In genomic region chrX:53047228-53047627, GRCh38 we compare ENCODE assay signal across 14 cellular contexts. TPM values are rescaled to one million over a fixed set of nuclear protein-coding genes. Genes with fewer than 3 reads are reported as not detected.
A peak's percentile ranks its signal among the peaks of the same experiment; 100 is the strongest.
DNase-seq lines count a peak whose midpoint lies in the region; ATAC-seq and TF ChIP-seq lines count a peak whose summit lies in the region.
"Had no signal": no experiment of that assay in that cellular context is flagged by ENCODE, and none has a peak within 500 bp of the region (broad histone marks: within the 10 kb centered on the region; RNA-seq: fewer than 3 reads in every experiment).

No MANE protein-coding gene starts in this region.

- no peaks in the 10 kb centered on the region for H3K9me2 ChIP-seq in SK-N-SH

- peak; percentile 53 for TF ChIP-seq CTCF in AG04450 (IDR thresholded peaks at IDR 0.05; ENCODE audit: low read depth, low read length)
- peak; percentile 55 for TF ChIP-seq CTCF in SK-N-SH (IDR thresholded peaks at IDR 0.05)
- TF ChIP-seq CTCF in foreskin keratinocyte (conservative IDR thresholded peaks at IDR 0.05), result peak; percentile 39

- no peak overlapping the region for H3K9ac ChIP-seq in SK-N-SH

- peak; percentile 32; the same call in 1 of the 2 replicates for TF ChIP-seq RAD21 in SK-N-SH (IDR thresholded peaks at IDR 0.05; ENCODE audit: low read length)

- H3K4me2 ChIP-seq in SK-N-SH, result no peak overlapping the region

- H4K20me1 ChIP-seq in SK-N-SH (ENCODE audit: insufficient read depth), result peaks cover 11% of the 10 kb centered on the region; the same call in 1 of the 2 replicates

- CTCF ChIA-PET in AG04450 (lab: Charles Lee), result no interaction called here
- CTCF ChIA-PET in SK-N-SH (lab: Yijun Ruan, JAX), result interaction anchor here (1.0 to 1.5 kb wide), 2 partner anchors 20 to 42 kb away, joined by 3 to 4 read pairs; no protein-coding TSS in a partner anchor
- CTCF ChIA-PET in activated naive CD4-positive, alpha-beta T cell treated with anti-CD3 and anti-CD28 coated beads, Interleukin-2, amount 10 ng/mL, durations not matched to agents 7 days and 5 days (lab: Charles Lee), result no interaction called here

- peaks cover 33% of the 10 kb centered on the region for H3K79me2 ChIP-seq in SK-N-SH (ENCODE audit: insufficient read depth)

- ATAC-seq in foreskin keratinocyte, result no peak
- ATAC-seq in activated T-cell treated with anti-CD3 and anti-CD28 coated beads, Interleukin-2, amount 50 U/mL, for 72 hours (replicated peaks in 1 of 2), result no peak

- no peak overlapping the region for H3K27ac ChIP-seq in AG04450 (ENCODE audit: low read depth, low read length)
- peak overlapping the region in 1 of 2 experiments; percentile 64; a peak in 2 of 4 replicates for H3K27ac ChIP-seq in SK-N-SH (ENCODE audit: low read depth in 2 of 2, low read length in 1 of 2)
- no peak overlapping the region for H3K27ac ChIP-seq in foreskin keratinocyte
- H3K27ac ChIP-seq: colonic mucosa had no signal

- H3K36me3 Mint-ChIP-seq in activated T-cell treated with anti-CD3 and anti-CD28 coated beads, Interleukin-2, amount 50 U/mL, for 72 hours (ENCODE audit: insufficient read depth in 2 of 2), result no peaks in the 10 kb centered on the region
- no peaks in the 10 kb centered on the region for H3K36me3 Mint-ChIP-seq in activated naive CD4-positive, alpha-beta T cell treated with anti-CD3 and anti-CD28 coated beads, Interleukin-2, amount 10 ng/mL, durations not matched to agents 7 days and 5 days

- in situ Hi-C loops in G401 (cut with HindIII; ENCODE audit: low sequenced_read_pairs), result no loop called here

- no peaks in the 10 kb centered on the region for H3F3A ChIP-seq in SK-N-SH (replicated peaks; ENCODE audit: insufficient read depth)

- 59% methylated on average over 6 of the region's 6 CpGs for WGBS in SK-N-SH (ENCODE audit: low lambda C conversion rate)

- no peaks in the 10 kb centered on the region for H3K36me3 ChIP-seq in SK-N-SH (replicated peaks in 1 of 2; ENCODE audit: control insufficient read depth in 1 of 2, insufficient read depth in 2 of 2, low read length in 1 of 2)
- H3K36me3 ChIP-seq: colonic mucosa, tibial nerve had no signal

- no peak overlapping the region for H3K4me3 Mint-ChIP-seq in activated T-cell treated with anti-CD3 and anti-CD28 coated beads, Interleukin-2, amount 50 U/mL, for 72 hours
- H3K4me3 Mint-ChIP-seq in activated naive CD4-positive, alpha-beta T cell treated with anti-CD3 and anti-CD28 coated beads, Interleukin-2, amount 10 ng/mL, durations not matched to agents 7 days and 5 days, result no peak overlapping the region

- H3K27ac Mint-ChIP-seq in activated T-cell treated with anti-CD3 and anti-CD28 coated beads, Interleukin-2, amount 50 U/mL, for 72 hours, result no peak overlapping the region
- H3K27ac Mint-ChIP-seq in activated naive CD4-positive, alpha-beta T cell treated with anti-CD3 and anti-CD28 coated beads, Interleukin-2, amount 10 ng/mL, durations not matched to agents 7 days and 5 days, result no peak overlapping the region

- H3K4me1 ChIP-seq in SK-N-SH (ENCODE audit: control insufficient read depth in 1 of 2, insufficient read depth in 2 of 2, low read depth in 1 of 2, low read length in 1 of 2) (peaks cover 0 to 9% of the 10 kb centered on the region in 2 experiments; a peak in 1 of 4 replicates), foreskin keratinocyte (no peaks in the 10 kb centered on the region)
- H3K4me1 ChIP-seq: colonic mucosa had no signal

- H3K4me1 Mint-ChIP-seq in activated T-cell treated with anti-CD3 and anti-CD28 coated beads, Interleukin-2, amount 50 U/mL, for 72 hours (ENCODE audit: low read depth), result no peaks in the 10 kb centered on the region
- H3K4me1 Mint-ChIP-seq in activated naive CD4-positive, alpha-beta T cell treated with anti-CD3 and anti-CD28 coated beads, Interleukin-2, amount 10 ng/mL, durations not matched to agents 7 days and 5 days, result no peaks in the 10 kb centered on the region

- H3K9me3 Mint-ChIP-seq in activated T-cell treated with anti-CD3 and anti-CD28 coated beads, Interleukin-2, amount 50 U/mL, for 72 hours, result no peaks in the 10 kb centered on the region
- no peaks in the 10 kb centered on the region for H3K9me3 Mint-ChIP-seq in activated naive CD4-positive, alpha-beta T cell treated with anti-CD3 and anti-CD28 coated beads, Interleukin-2, amount 10 ng/mL, durations not matched to agents 7 days and 5 days

- TF ChIP-seq EP300 in SK-N-SH (IDR thresholded peaks at IDR 0.05; ENCODE audit: borderline replicate concordance in 1 of 2, low read depth in 1 of 2, low read length in 1 of 2), result no peak

- DNase-seq in AG04450 (ENCODE audit: low read depth, low spot score), result no peak
- DNase-seq in ELR (ENCODE audit: low read depth), result peak; percentile 47
- peak; percentile 40 for DNase-seq in SK-N-SH
- no peak for DNase-seq in foreskin keratinocyte
- no peak for DNase-seq in activated T-cell treated with anti-CD3 and anti-CD28 coated beads, Interleukin-2, amount 50 U/mL, for 72 hours
- no peak for DNase-seq in G401 (ENCODE audit: low spot score)
- DNase-seq in activated naive CD4-positive, alpha-beta T cell treated with anti-CD3 and anti-CD28 coated beads, Interleukin-2, amount 10 ng/mL, durations not matched to agents 7 days and 5 days, result no peak
- no peak for DNase-seq in effector CD4-positive, alpha-beta T cell
- DNase-seq: colonic mucosa, DMS79 treated with DMSO at 0.1 percent for 48 hours, NCI-H2029, retina, Right ventricle myocardium superior had no signal

- H3K4me3 ChIP-seq in AG04450 (ENCODE audit: low read depth, low read length) (no peak overlapping the region), SK-N-SH (ENCODE audit: low read depth in 2 of 2, low read length in 1 of 2) (no peak overlapping the region)
- H3K4me3 ChIP-seq: colonic mucosa had no signal

- peaks cover 31% of the 10 kb centered on the region for H3K27me3 Mint-ChIP-seq in activated T-cell treated with anti-CD3 and anti-CD28 coated beads, Interleukin-2, amount 50 U/mL, for 72 hours (ENCODE audit: low read depth)
- H3K27me3 Mint-ChIP-seq in activated naive CD4-positive, alpha-beta T cell treated with anti-CD3 and anti-CD28 coated beads, Interleukin-2, amount 10 ng/mL, durations not matched to agents 7 days and 5 days, result peaks cover 26% of the 10 kb centered on the region

- no peak overlapping the region for H2AFZ ChIP-seq in SK-N-SH (ENCODE audit: low read depth)

- POLR2A ChIA-PET in AG04450 (lab: Yijun Ruan, JAX), result no interaction called here
- POLR2A ChIA-PET in SK-N-SH (lab: Yijun Ruan, JAX), result no interaction called here

- H3K9me3 ChIP-seq in AG04450 (ENCODE audit: control insufficient read depth, insufficient read depth, low read length) (no peaks in the 10 kb centered on the region), SK-N-SH (no peaks in the 10 kb centered on the region)
- H3K9me3 ChIP-seq: colonic mucosa, tibial nerve had no signal

- H3K27me3 ChIP-seq in AG04450 (ENCODE audit: control insufficient read depth, insufficient read depth, low read length), result no peaks in the 10 kb centered on the region
- H3K27me3 ChIP-seq in SK-N-SH (ENCODE audit: insufficient read depth), result peaks cover 25% of the 10 kb centered on the region; the same call in 1 of the 2 replicates
- H3K27me3 ChIP-seq in foreskin keratinocyte, result no peaks in the 10 kb centered on the region
- H3K27me3 ChIP-seq: colonic mucosa had no signal

TF ChIP-seq in SK-N-SH, 30 proteins besides CTCF, POLR2A, EP300 and RAD21:
- 0 out of 2 replicates have a peak, but pooled peaks have one; percentile 2 for TF ChIP-seq SMC3 (IDR thresholded peaks at IDR 0.05; ENCODE audit: low read depth, low read length)
- no peak for TF ChIP-seq MAX (IDR thresholded peaks at IDR 0.05; ENCODE audit: low read depth)

RNA-seq across cellular contexts. Expression of gene GPR173, which starts 1.4 kb away (rescaled TPM):
- polyA plus RNA-seq in AG04450 (2011; rRNA removed) (3.8 and 5.2 TPM in 2 replicates), SK-N-SH (2012; rRNA removed) (5.8 TPM in 2 replicates), foreskin keratinocyte (0.26 and 0.40 TPM in 2 replicates)
- polyA minus RNA-seq in AG04450 (2011; rRNA and poly(A)+ RNA removed), result 3.3 and 3.5 TPM in 2 replicates
- polyA plus RNA-seq in SK-N-SH (2012; cell fraction: cytosol; rRNA removed), result 1.4 and 2.2 TPM in 2 replicates
- 48.9 and 54.0 TPM in 2 replicates for polyA plus RNA-seq in SK-N-SH (2012; cell fraction: nucleus; rRNA removed)
- 0.35 and 0.75 TPM in 2 replicates for total RNA-seq in foreskin keratinocyte
- under 1 TPM; 0.31 to 0.81 TPM for total RNA-seq in activated T-cell treated with anti-CD3 and anti-CD28 coated beads, Interleukin-2, amount 50 U/mL, for 72 hours
- not detected in 2 replicates for total RNA-seq in G401 (2014; rRNA removed; shearing (Covaris generic))

RNA-seq across cellular contexts. Expression of gene TSPYL2, which starts 34.9 kb away (rescaled TPM):
- polyA plus RNA-seq in AG04450 (2011; rRNA removed) (35.8 and 39.3 TPM in 2 replicates), SK-N-SH (2012; rRNA removed) (26.4 and 32.4 TPM in 2 replicates), foreskin keratinocyte (7.5 and 7.9 TPM in 2 replicates)
- polyA minus RNA-seq in AG04450 (2011; rRNA and poly(A)+ RNA removed), result 15.8 and 17.0 TPM in 2 replicates
- 12.5 and 13.3 TPM in 2 replicates for polyA plus RNA-seq in SK-N-SH (2012; cell fraction: cytosol; rRNA removed)
- polyA plus RNA-seq in SK-N-SH (2012; cell fraction: nucleus; rRNA removed), result 119 and 178 TPM in 2 replicates
- total RNA-seq in foreskin keratinocyte, result 8.1 and 8.8 TPM in 2 replicates
- 10 to 100 TPM; 83.4 to 93.3 TPM for total RNA-seq in activated T-cell treated with anti-CD3 and anti-CD28 coated beads, Interleukin-2, amount 50 U/mL, for 72 hours
- total RNA-seq in G401 (2014; rRNA removed; shearing (Covaris generic)), result 21.7 and 32.0 TPM in 2 replicates

RNA-seq across cellular contexts. Expression of gene KANTR, which starts 46.7 kb away (rescaled TPM):
- polyA plus RNA-seq in AG04450 (2011; rRNA removed), result 3.2 and 3.8 TPM in 2 replicates
- polyA minus RNA-seq in AG04450 (2011; rRNA and poly(A)+ RNA removed), result 16.0 and 21.7 TPM in 2 replicates
- 2.1 and 3.2 TPM in 2 replicates for polyA plus RNA-seq in SK-N-SH (2012; rRNA removed)
- 1.4 and 1.6 TPM in 2 replicates for polyA plus RNA-seq in SK-N-SH (2012; cell fraction: cytosol; rRNA removed)
- 6.8 and 12.0 TPM in 2 replicates for polyA plus RNA-seq in SK-N-SH (2012; cell fraction: nucleus; rRNA removed)
- total RNA-seq in foreskin keratinocyte, result 2.3 TPM in 2 replicates
- 0.54 and 0.61 TPM in 2 replicates for polyA plus RNA-seq in foreskin keratinocyte
- total RNA-seq in activated T-cell treated with anti-CD3 and anti-CD28 coated beads, Interleukin-2, amount 50 U/mL, for 72 hours, result 10 to 100 TPM; 10.8 to 11.4 TPM
- 1.5 and 4.7 TPM in 2 replicates for total RNA-seq in G401 (2014; rRNA removed; shearing (Covaris generic))

Comparison
In these comparisons a context has a peak if more than half of its experiments do, and no peak if none do; other contexts are left out.
1. DNase-seq: peak in ELR (single experiment) and SK-N-SH (single experiment); none in AG04450 (single experiment), foreskin keratinocyte (0 of 2), activated T-cell treated with anti-CD3 and anti-CD28 coated beads, Interleukin-2, amount 50 U/mL, for 72 hours (0 of 2), G401 (single experiment), activated naive CD4-positive, alpha-beta T cell treated with anti-CD3 and anti-CD28 coated beads, Interleukin-2, amount 10 ng/mL, durations not matched to agents 7 days and 5 days (single experiment) and effector CD4-positive, alpha-beta T cell (single experiment).
2. Peak in every context shown above with its lines, with median percentiles within 50 percentile points of each other: CTCF ChIP-seq.